In the genomic region with DNA sequence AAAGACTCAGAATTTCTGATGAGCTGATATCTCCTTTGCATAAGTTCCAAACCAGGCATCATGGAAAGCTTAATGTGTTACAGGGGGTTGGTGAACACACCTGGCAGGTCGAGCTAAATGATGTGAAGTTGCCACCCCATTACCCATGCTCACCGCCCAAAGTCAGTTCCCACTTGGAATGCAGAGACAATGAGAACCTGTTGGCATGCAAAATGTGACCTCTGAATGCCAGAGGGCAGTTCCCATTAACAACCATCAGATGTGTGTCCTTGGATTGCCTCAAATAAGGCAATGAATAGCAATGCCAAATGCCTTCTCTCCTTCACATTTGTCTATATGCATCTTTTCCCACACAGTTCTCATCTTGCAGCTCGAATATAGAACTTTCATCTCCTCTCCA, we compare ENCODE assay signal across 21 cellular contexts.
"Had no signal": no experiment of that assay in that cellular context is flagged by ENCODE, and none has a peak within 500 bp of the region (broad histone marks: within the 10 kb centered on the region; RNA-seq: fewer than 3 reads in every experiment).

No MANE protein-coding gene starts in this region.

- ATAC-seq: K562 had no signal

- DNase-seq: Kasumi-1, MM.1S, NCI-H1092 treated with DMSO at 0.1 percent for 48 hours, NCI-H1436, NCI-H187, NCI-H2029, NCI-H2081 treated with DMSO at 0.1 percent for 48 hours, NCI-H2171, NCI-H226, NCI-H446 treated with DMSO at 0.1 percent for 48 hours, NCI-H510A treated with DMSO at 0.1 percent for 48 hours, Right ventricle myocardium superior, RPMI8226, SIG-M5 had no signal

- FAIRE-seq: HTR-8/SVneo, K562, RCC 7860 had no signal

- H3K27ac ChIP-seq: HL-60, KMS-11, SJSA1, SK-N-MC had no signal

- H3K36me3 ChIP-seq: SJSA1 had no signal

- H3K9me3 ChIP-seq: SJSA1 had no signal

- H3K4me2 ChIP-seq: KMS-11 had no signal

- H3K9ac ChIP-seq: KMS-11 had no signal

- H3K27me3 ChIP-seq: SJSA1 had no signal

- H3K4me3 ChIP-seq: K562, SJSA1, SK-N-MC had no signal
